In the genomic region with DNA sequence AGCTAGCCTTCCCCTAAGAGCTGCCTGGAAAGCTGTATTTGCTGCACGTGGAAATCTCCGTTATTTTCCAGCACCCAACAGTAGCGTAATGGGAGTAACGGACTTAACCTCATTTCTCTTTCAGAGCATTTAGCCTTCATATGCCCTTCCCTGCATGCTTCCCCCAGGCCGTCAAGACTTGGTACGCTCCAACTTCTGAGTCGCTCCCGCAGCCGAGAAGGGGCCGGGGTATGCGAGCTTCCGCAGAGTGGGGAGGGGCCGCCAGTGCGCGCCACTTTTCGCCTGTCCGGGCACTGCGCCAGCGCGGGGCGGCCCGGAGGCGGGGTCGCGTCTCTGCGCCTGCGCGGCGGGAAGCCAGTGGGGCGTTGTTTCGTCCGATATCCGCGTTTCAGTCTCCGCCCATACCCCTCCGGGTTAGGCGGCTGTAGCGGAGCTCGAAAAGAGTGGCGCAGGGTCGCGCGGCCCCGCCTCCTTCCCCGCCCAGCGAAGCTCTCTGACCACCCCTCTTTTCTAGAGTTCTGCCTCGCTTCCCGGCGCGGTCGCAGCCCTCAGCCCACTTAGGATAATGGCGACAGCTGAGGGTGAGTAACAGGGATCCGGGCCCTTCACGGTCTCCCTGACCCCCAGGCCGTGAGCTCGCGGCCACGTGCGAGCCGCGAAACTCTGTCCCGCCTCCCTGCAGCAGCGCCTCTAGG, we compare ENCODE assay signal across 8 cellular contexts. TPM values are rescaled to one million over a fixed set of nuclear protein-coding genes. Genes with fewer than 3 reads are reported as not detected.
DNase-seq lines count a peak whose midpoint lies in the region; ATAC-seq and TF ChIP-seq lines count a peak whose summit lies in the region.

A gene with protein sequence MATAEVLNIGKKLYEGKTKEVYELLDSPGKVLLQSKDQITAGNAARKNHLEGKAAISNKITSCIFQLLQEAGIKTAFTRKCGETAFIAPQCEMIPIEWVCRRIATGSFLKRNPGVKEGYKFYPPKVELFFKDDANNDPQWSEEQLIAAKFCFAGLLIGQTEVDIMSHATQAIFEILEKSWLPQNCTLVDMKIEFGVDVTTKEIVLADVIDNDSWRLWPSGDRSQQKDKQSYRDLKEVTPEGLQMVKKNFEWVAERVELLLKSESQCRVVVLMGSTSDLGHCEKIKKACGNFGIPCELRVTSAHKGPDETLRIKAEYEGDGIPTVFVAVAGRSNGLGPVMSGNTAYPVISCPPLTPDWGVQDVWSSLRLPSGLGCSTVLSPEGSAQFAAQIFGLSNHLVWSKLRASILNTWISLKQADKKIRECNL (plus strand): TSS at position 513 of the 695 bp plus-strand sequence. CDS start 53 bp downstream, at position 566.

- H3K27me3 ChIP-seq in PC-9 (ENCODE audit: insufficient read depth, low read depth): no peaks in the 10 kb centered on the region
- H3K27me3 ChIP-seq in esophagus (ENCODE audit: control insufficient read depth in 1 of 2, insufficient read depth in 2 of 2, low read length in 2 of 2): no peaks in the 10 kb centered on the region
- H3K27me3 ChIP-seq in muscle layer of colon (ENCODE audit: control insufficient read depth in 1 of 2, insufficient read depth in 2 of 2, low read length in 2 of 2): no peaks in the 10 kb centered on the region

- H2AFZ ChIP-seq in PC-9: peak within 1 kb of the TSS; percentile 86

- H3K9me3 Mint-ChIP-seq in activated T-cell treated with anti-CD3 and anti-CD28 coated beads, Interleukin-2, amount 50 U/mL, for 24 hours: no peaks in the 10 kb centered on the region

- intact Hi-C loops in PC-9 (cut with micrococcal nuclease; ENCODE audit: unreplicated experiment): loop anchor here (2.0 kb wide), 2 partner anchors 25 to 49 kb away; partner anchors contain the start of gene AASDH

- H3K4me3 ChIP-seq in Jurkat, Clone E6-1 (ENCODE audit: low read length): peak within 1 kb of the TSS; percentile 76
- H3K4me3 ChIP-seq in PC-9: peak within 1 kb of the TSS; percentile 98
- H3K4me3 ChIP-seq in esophagus (ENCODE audit: low read depth in 1 of 2, low read length in 2 of 2): peak within 1 kb of the TSS; percentile 73 to 76
- H3K4me3 ChIP-seq in muscle layer of colon (ENCODE audit: low read depth in 1 of 2, low read length in 2 of 2): peak within 1 kb of the TSS; percentile 72 to 91

- H3K4me1 Mint-ChIP-seq in activated T-cell treated with anti-CD3 and anti-CD28 coated beads, Interleukin-2, amount 50 U/mL, for 24 hours (ENCODE audit: low read depth): peaks cover 53% of the 10 kb centered on the region

- POLR2A ChIA-PET in PC-9 (lab: Charles Lee; ENCODE audit: unreplicated experiment): interaction anchor here (0.5 to 1.5 kb wide), 6 partner anchors 11 to 205 kb away, joined by 4 to 13 read pairs (median 10); partner anchors contain the start of gene AASDH

- peak; percentile 68 for ATAC-seq in GM21619 (IDR thresholded peaks at IDR 0.05; ENCODE audit: unreplicated experiment)

- peak within 1 kb of the TSS; percentile 97 for H3K4me2 ChIP-seq in PC-9

- H3K79me2 ChIP-seq in PC-9 (ENCODE audit: low read depth): peaks cover 87% of the 10 kb centered on the region

- 0% methylated on average over 60 to 63 of the region's 63 CpGs for WGBS in esophagus, 2 donors

- H3K27ac Mint-ChIP-seq in activated T-cell treated with anti-CD3 and anti-CD28 coated beads, Interleukin-2, amount 50 U/mL, for 24 hours: peak within 1 kb of the TSS; percentile 96

- peaks cover 18% of the 10 kb centered on the region; the same call in 1 of the 2 replicates for H3K4me1 ChIP-seq in PC-9 (replicated peaks; ENCODE audit: insufficient read depth)
- peaks cover 0 to 3% of the 10 kb centered on the region in 2 donors for H3K4me1 ChIP-seq in esophagus (ENCODE audit: control insufficient read depth in 2 of 2, insufficient read depth in 2 of 2, low read length in 1 of 2)
- peaks cover 16% of the 10 kb centered on the region for H3K4me1 ChIP-seq in muscle layer of colon (ENCODE audit: insufficient read depth, low read length)

- H3K4me3 Mint-ChIP-seq in activated T-cell treated with anti-CD3 and anti-CD28 coated beads, Interleukin-2, amount 50 U/mL, for 24 hours: peak within 1 kb of the TSS; percentile 94

- peak; percentile 92 for DNase-seq in DMS153 (lab: John Stamatoyannopoulos, UW)
- DNase-seq in Jurkat, Clone E6-1 (ENCODE audit: low read depth, low spot score): peak; percentile 93
- peak; percentile 76 to 91 for DNase-seq in PC-9
- DNase-seq in activated T-cell treated with anti-CD3 and anti-CD28 coated beads, Interleukin-2, amount 50 U/mL, for 24 hours: peak; percentile 100
- peak; percentile 94 for DNase-seq in stimulated activated CD8-positive, alpha-beta memory T cell treated with anti-CD3 and anti-CD28 coated beads, Interleukin-7, amount 100 ng/mL, for 24 hours (ENCODE audit: low read depth)

- H3K27me3 Mint-ChIP-seq in activated T-cell treated with anti-CD3 and anti-CD28 coated beads, Interleukin-2, amount 50 U/mL, for 24 hours: no peaks in the 10 kb centered on the region

- H3K36me3 ChIP-seq in PC-9 (ENCODE audit: low read depth) (no peaks in the 10 kb centered on the region), esophagus (ENCODE audit: control insufficient read depth in 2 of 2, insufficient read depth in 2 of 2, low read length in 1 of 2) (no peaks in the 10 kb centered on the region), muscle layer of colon (ENCODE audit: insufficient read depth, low read length) (no peaks in the 10 kb centered on the region)

- peaks cover 14% of the 10 kb centered on the region for H4K20me1 ChIP-seq in PC-9 (ENCODE audit: insufficient read depth)

- H3F3A ChIP-seq in PC-9 (ENCODE audit: insufficient read depth, low read depth): peaks cover 15% of the 10 kb centered on the region

- peak within 1 kb of the TSS; percentile 82 for H3K27ac ChIP-seq in PC-9
- H3K27ac ChIP-seq in esophagus (ENCODE audit: low read depth in 2 of 2, low read length in 1 of 2): peak within 1 kb of the TSS; percentile 97
- H3K27ac ChIP-seq in muscle layer of colon (ENCODE audit: low read depth, low read length): peak within 1 kb of the TSS; percentile 94

- no TSS peak for BruUV-seq in PC-9 (replicated peaks; lab: Mats Ljungman, UMichigan)

- no peaks in the 10 kb centered on the region for H3K9me2 ChIP-seq in PC-9 (ENCODE audit: insufficient read depth)

- CTCF ChIA-PET in PC-9 (lab: Charles Lee): no interaction called here

- H3K9me3 ChIP-seq in PC-9 (ENCODE audit: insufficient read depth, low read depth) (no peaks in the 10 kb centered on the region), esophagus (ENCODE audit: control insufficient read depth in 2 of 2, insufficient read depth in 1 of 2, low read depth in 1 of 2, low read length in 1 of 2) (no peaks in the 10 kb centered on the region), muscle layer of colon (ENCODE audit: low read length) (no peaks in the 10 kb centered on the region)

- no peak for TF ChIP-seq CTCF in PC-9 (conservative IDR thresholded peaks at IDR 0.05)

- H3K36me3 Mint-ChIP-seq in activated T-cell treated with anti-CD3 and anti-CD28 coated beads, Interleukin-2, amount 50 U/mL, for 24 hours (ENCODE audit: low read depth): peaks cover 82% of the 10 kb centered on the region

- peak within 1 kb of the TSS; percentile 49 for H3K9ac ChIP-seq in muscle layer of colon (ENCODE audit: low read length)

RNA-seq across cellular contexts. Expression of the gene that starts here (rescaled TPM):
- 320 TPM for polyA plus RNA-seq in Jurkat, Clone E6-1 (2012; ENCODE audit: insufficient read depth, insufficient read length)
- total RNA-seq in PC-9 (2021): 78.6 and 106 TPM in 2 replicates
- polyA plus RNA-seq in esophagus: 10 to 100 TPM; 46.0 to 62.7 TPM

Comparison
In these comparisons a context has a peak if more than half of its experiments do, and no peak if none do; other contexts are left out.
1. Peak in every context shown above with its lines: DNase-seq, ATAC-seq, H3K4me3 ChIP-seq and H3K27ac ChIP-seq.